In genomic region chr1:243421784-243422183, GRCh38 we compare ENCODE assay signal across 8 cellular contexts.
A peak's percentile ranks its signal among the peaks of the same experiment; 100 is the strongest.
DNase-seq lines count a peak whose midpoint lies in the region; ATAC-seq and TF ChIP-seq lines count a peak whose summit lies in the region.

No MANE protein-coding gene starts in this region.

- H3K4me1 ChIP-seq in breast epithelium (no peaks in the 10 kb centered on the region), right cardiac atrium (ENCODE audit: control insufficient read depth, insufficient read depth, low read length) (no peaks in the 10 kb centered on the region), esophagus squamous epithelium (peaks cover 0 to 7% (median 0%) of the 10 kb centered on the region in 3 donors)

- BruUV-seq in MCF 10A (replicated peaks; lab: Mats Ljungman, UMichigan): no TSS peak

- H3K4me3 ChIP-seq in breast epithelium: peak overlapping the region in 1 of 3 donors; percentile 24
- no peak overlapping the region for H3K4me3 ChIP-seq in right cardiac atrium (ENCODE audit: low read length)
- no peak overlapping the region for H3K4me3 ChIP-seq in esophagus squamous epithelium

- WGBS in right cardiac atrium: 25% methylated on average over 6 of the region's 6 CpGs
- 21 to 63% methylated on average over 6 of the region's 6 CpGs for WGBS in esophagus squamous epithelium, 2 donors

- no peaks in the 10 kb centered on the region for H3K9me3 ChIP-seq in breast epithelium
- no peaks in the 10 kb centered on the region for H3K9me3 ChIP-seq in right cardiac atrium (ENCODE audit: control insufficient read depth, low read length)
- no peaks in the 10 kb centered on the region for H3K9me3 ChIP-seq in esophagus squamous epithelium

- H3K36me3 Mint-ChIP-seq in MCF 10A (ENCODE audit: insufficient read depth, unreplicated experiment): peaks cover 29% of the 10 kb centered on the region

- POLR2A ChIA-PET in MCF 10A (lab: Yijun Ruan, JAX): interaction anchor here (0.6 to 1.2 kb wide), 2 partner anchors 12 to 71 kb away, joined by 3 to 4 read pairs; no protein-coding TSS in a partner anchor

- peaks cover 14% of the 10 kb centered on the region for H3K4me1 Mint-ChIP-seq in MCF 10A (ENCODE audit: insufficient read depth, unreplicated experiment)

- H3K36me3 ChIP-seq in breast epithelium (no peaks in the 10 kb centered on the region), esophagus squamous epithelium (peaks cover 0 to 23% (median 0%) of the 10 kb centered on the region in 3 donors)

- H3K27ac ChIP-seq in breast epithelium: no peak overlapping the region
- no peak overlapping the region for H3K27ac ChIP-seq in right cardiac atrium (ENCODE audit: low read length)
- H3K27ac ChIP-seq in esophagus squamous epithelium: no peak overlapping the region

- ATAC-seq in HG03097 (IDR thresholded peaks at IDR 0.05; ENCODE audit: low FRiP score, unreplicated experiment) (peak; percentile 83), right cardiac atrium (peak; percentile 82 to 87)

- no peak for TF ChIP-seq POLR2A in breast epithelium (IDR thresholded peaks at IDR 0.05)
- no peak for TF ChIP-seq POLR2A in esophagus squamous epithelium (IDR thresholded peaks at IDR 0.05)

- no peak overlapping the region for H3K27ac Mint-ChIP-seq in MCF 10A (ENCODE audit: low read depth, unreplicated experiment)

- no peaks in the 10 kb centered on the region for H3K9me3 Mint-ChIP-seq in MCF 10A (ENCODE audit: unreplicated experiment)

- H3K27me3 ChIP-seq in breast epithelium (no peaks in the 10 kb centered on the region), right cardiac atrium (ENCODE audit: control insufficient read depth, insufficient read depth) (no peaks in the 10 kb centered on the region), esophagus squamous epithelium (no peaks in the 10 kb centered on the region)

- no peak for TF ChIP-seq CTCF in MCF 10A (IDR thresholded peaks at IDR 0.05; ENCODE audit: unreplicated experiment)
- TF ChIP-seq CTCF in breast epithelium (IDR thresholded peaks at IDR 0.05): no peak
- TF ChIP-seq CTCF in esophagus squamous epithelium (IDR thresholded peaks at IDR 0.05): no peak

- CTCF ChIA-PET in MCF 10A (lab: Yijun Ruan, JAX): interaction anchor here (0.5 to 1.1 kb wide), 3 partner anchors 12 to 422 kb away, joined by 3 read pairs; no protein-coding TSS in a partner anchor

- H3K4me3 Mint-ChIP-seq in MCF 10A (ENCODE audit: unreplicated experiment): no peak overlapping the region

- intact Hi-C loops in MCF 10A (cut with micrococcal nuclease): no loop called here
- intact Hi-C loops in breast epithelium (cut with DNase I; ENCODE audit: low total_unique reads): no loop called here
- intact Hi-C loops in right cardiac atrium (cut with DNase I): no loop called here
- intact Hi-C loops in esophagus squamous epithelium (cut with DNase I): no loop called here

- DNase-seq in MCF 10A (ENCODE audit: unreplicated experiment): peak; percentile 66
- no peak for DNase-seq in breast epithelium (ENCODE audit: low spot score in 2 of 2)
- peak; percentile 11 for DNase-seq in NCI-H524 treated with DMSO at 0.1 percent for 48 hours (lab: John Stamatoyannopoulos, UW)
- DNase-seq in activated T-cell treated with anti-CD3 and anti-CD28 coated beads, Interleukin-2, amount 50 U/mL, for 48 hours: peak; percentile 56 to 60
- peak in 2 of 3 donors; percentile 36 to 58 for DNase-seq in right cardiac atrium
- peak in 3 of 4 experiments; percentile 3 to 21 (median 4) for DNase-seq in stimulated activated CD4-positive, alpha-beta T cell treated with anti-CD3 and anti-CD28 coated beads, Interleukin-1b, Interleukin-23, amount 100 ng/mL, for 24 hours (ENCODE audit: low read depth in 4 of 4, low spot score in 1 of 4)
- no peak for DNase-seq in esophagus squamous epithelium (lab: John Stamatoyannopoulos, UW)

- no peaks in the 10 kb centered on the region for H3K27me3 Mint-ChIP-seq in MCF 10A (ENCODE audit: insufficient read depth, unreplicated experiment)

Comparison
In these comparisons a context has a peak if more than half of its experiments do, and no peak if none do; other contexts are left out.
1. DNase-seq: peak in MCF 10A (single experiment), NCI-H524 treated with DMSO at 0.1 percent for 48 hours (single experiment), activated T-cell treated with anti-CD3 and anti-CD28 coated beads, Interleukin-2, amount 50 U/mL, for 48 hours (2 of 2), right cardiac atrium (2 of 3) and stimulated activated CD4-positive, alpha-beta T cell treated with anti-CD3 and anti-CD28 coated beads, Interleukin-1b, Interleukin-23, amount 100 ng/mL, for 24 hours (3 of 4); none in breast epithelium (0 of 2) and esophagus squamous epithelium (single experiment).